ENCODE assay signal across 18 cellular contexts in genomic region chr10:71877818-71878217, GRCh38. TPM values are rescaled to one million over a fixed set of nuclear protein-coding genes. Genes with fewer than 3 reads are reported as not detected.
DNase-seq lines count a peak whose midpoint lies in the region; ATAC-seq and TF ChIP-seq lines count a peak whose summit lies in the region.
"Had no signal": no experiment of that assay in that cellular context is flagged by ENCODE, and none has a peak within 500 bp of the region (broad histone marks: within the 10 kb centered on the region; RNA-seq: fewer than 3 reads in every experiment).

No MANE protein-coding gene starts in this region.

- no CpG with 5 or more reads among the region's 4 CpGs for WGBS in trophoblast cell (ENCODE audit: extremely low coverage, insufficient coverage, insufficient read length)

- peak overlapping the region; percentile 33 for H2BK5ac ChIP-seq in trophoblast cell (ENCODE audit: low read depth, low read length, poor library complexity)

- no peaks in the 10 kb centered on the region for H3K36me3 ChIP-seq in DND-41 (ENCODE audit: insufficient read depth, low read length)
- no peaks in the 10 kb centered on the region for H3K36me3 ChIP-seq in trophoblast cell (ENCODE audit: control insufficient read depth in 1 of 2, insufficient read depth in 2 of 2, low read length in 2 of 2)
- H3K36me3 ChIP-seq: SJSA1 had no signal

- peak overlapping the region; percentile 63 for H3K4me2 ChIP-seq in DND-41 (ENCODE audit: insufficient read depth, low read length)
- H3K4me2 ChIP-seq in trophoblast cell (ENCODE audit: low read length): no peak overlapping the region

- no peak overlapping the region for H4K8ac ChIP-seq in trophoblast cell (ENCODE audit: low read depth, low read length)

- TF ChIP-seq CTCF in DND-41 (IDR thresholded peaks at IDR 0.05; ENCODE audit: borderline replicate concordance, extremely low read depth, low read length, poor library complexity, severe bottlenecking): no peak
- TF ChIP-seq CTCF in activated B cell treated with CpG ODN at 0.5 μM for 24 hours (IDR thresholded peaks at IDR 0.05): no peak

- no peaks in the 10 kb centered on the region for H3K27me3 Mint-ChIP-seq in activated naive CD8-positive, alpha-beta T cell
- no peaks in the 10 kb centered on the region for H3K27me3 Mint-ChIP-seq in activated naive CD8-positive, alpha-beta T cell treated with anti-CD3 and anti-CD28 coated beads for 36 hours
- H3K27me3 Mint-ChIP-seq in activated B cell treated with CpG ODN at 0.5 μM for 24 hours: no peaks in the 10 kb centered on the region
- H3K27me3 Mint-ChIP-seq: B cell had no signal

- H3K79me2 ChIP-seq in DND-41 (ENCODE audit: insufficient read depth, low read length): peaks cover 11% of the 10 kb centered on the region
- H3K79me2 ChIP-seq in trophoblast cell (ENCODE audit: control insufficient read depth, insufficient read depth, low read length, poor library complexity): no peaks in the 10 kb centered on the region

- peaks cover 83% of the 10 kb centered on the region for H3K4me1 ChIP-seq in DND-41 (ENCODE audit: insufficient read depth, low read length)
- peaks cover 4 to 7% of the 10 kb centered on the region in 2 experiments for H3K4me1 ChIP-seq in trophoblast cell (ENCODE audit: control insufficient read depth in 1 of 2, insufficient read depth in 2 of 2, low read length in 2 of 2)
- H3K4me1 ChIP-seq: SJSA1 had no signal

- no peaks in the 10 kb centered on the region for H3K79me1 ChIP-seq in trophoblast cell (ENCODE audit: low read length)

- no peak overlapping the region for H2BK12ac ChIP-seq in trophoblast cell (ENCODE audit: low read length)

- H3K27ac ChIP-seq in DND-41 (ENCODE audit: low read length) (peak overlapping the region; percentile 100), trophoblast cell (ENCODE audit: low read depth, low read length) (no peak overlapping the region)
- H3K27ac ChIP-seq: SJSA1 had no signal

- POLR2A ChIA-PET in activated B cell treated with CpG ODN at 0.5 μM for 24 hours (lab: Charles Lee): interaction anchor here (0.6 to 2.3 kb wide), 4 partner anchors 12 to 455 kb away, joined by 3 to 13 read pairs (median 8); partner anchors contain the start of gene PSAP

- H3K4me3 ChIP-seq in DND-41 (ENCODE audit: low read depth in 1 of 2, low read length in 2 of 2): peak overlapping the region; percentile 14 to 57; a peak in 3 of 4 replicates
- no peak overlapping the region for H3K4me3 ChIP-seq in trophoblast cell (ENCODE audit: low read depth, low read length)
- H3K4me3 ChIP-seq: SJSA1 had no signal

- H4K20me1 ChIP-seq in DND-41 (ENCODE audit: insufficient read depth, low read length): no peaks in the 10 kb centered on the region

- H3K9me3 ChIP-seq in DND-41 (ENCODE audit: insufficient read depth, low read length, severe bottlenecking): no peaks in the 10 kb centered on the region
- H3K9me3 ChIP-seq in trophoblast cell (ENCODE audit: insufficient read depth, low read depth, low read length): peaks cover 3% of the 10 kb centered on the region
- H3K9me3 ChIP-seq: SJSA1 had no signal

- no peak overlapping the region for H3K27ac Mint-ChIP-seq in activated naive CD8-positive, alpha-beta T cell
- no peak overlapping the region for H3K27ac Mint-ChIP-seq in activated naive CD8-positive, alpha-beta T cell treated with anti-CD3 and anti-CD28 coated beads for 36 hours
- peak overlapping the region; percentile 24 for H3K27ac Mint-ChIP-seq in activated B cell treated with CpG ODN at 0.5 μM for 24 hours

- H2AK5ac ChIP-seq in trophoblast cell (ENCODE audit: low read length): peak overlapping the region; percentile 35

- H3K9ac ChIP-seq in DND-41 (ENCODE audit: low read depth, low read length): peak overlapping the region; percentile 87
- no peak overlapping the region for H3K9ac ChIP-seq in trophoblast cell (ENCODE audit: low read length)

- no peak overlapping the region for H2AFZ ChIP-seq in DND-41 (ENCODE audit: low read depth, low read length)
- no peak overlapping the region for H2AFZ ChIP-seq in trophoblast cell (ENCODE audit: insufficient read depth, low read length, poor library complexity)

- no peak overlapping the region for H3K4ac ChIP-seq in trophoblast cell (ENCODE audit: low read depth, low read length)

- peaks cover 14% of the 10 kb centered on the region for H3K4me1 Mint-ChIP-seq in activated naive CD8-positive, alpha-beta T cell (ENCODE audit: low read depth)
- peaks cover 15% of the 10 kb centered on the region for H3K4me1 Mint-ChIP-seq in activated naive CD8-positive, alpha-beta T cell treated with anti-CD3 and anti-CD28 coated beads for 36 hours
- H3K4me1 Mint-ChIP-seq in activated B cell treated with CpG ODN at 0.5 μM for 24 hours: peaks cover 59% of the 10 kb centered on the region

- CTCF ChIA-PET in activated B cell treated with CpG ODN at 0.5 μM for 24 hours (lab: Charles Lee): interaction anchor here (0.8 to 1.9 kb wide), 3 partner anchors 11 to 35 kb away, joined by 3 to 8 read pairs (median 3); no protein-coding TSS in a partner anchor

- no peaks in the 10 kb centered on the region for H3K9me3 Mint-ChIP-seq in activated naive CD8-positive, alpha-beta T cell (ENCODE audit: low read depth)
- peaks cover 1% of the 10 kb centered on the region for H3K9me3 Mint-ChIP-seq in activated naive CD8-positive, alpha-beta T cell treated with anti-CD3 and anti-CD28 coated beads for 36 hours
- no peaks in the 10 kb centered on the region for H3K9me3 Mint-ChIP-seq in activated B cell treated with CpG ODN at 0.5 μM for 24 hours

- no peak overlapping the region for H3K18ac ChIP-seq in trophoblast cell (ENCODE audit: low read length)

- H2BK120ac ChIP-seq in trophoblast cell (ENCODE audit: insufficient read depth, low read length, poor library complexity): no peak overlapping the region

- ATAC-seq in DND-41 (ENCODE audit: insufficient read depth, low read depth) (peak; percentile 76), activated B cell treated with CpG ODN at 0.5 μM for 24 hours (ENCODE audit: low read depth) (no peak), HG02763 (IDR thresholded peaks at IDR 0.05; ENCODE audit: unreplicated experiment) (no peak)
- ATAC-seq: PC-3 had no signal

- no peak for DNase-seq in activated naive CD8-positive, alpha-beta T cell treated with anti-CD3 and anti-CD28 coated beads for 36 hours
- DNase-seq in DND-41: peak; percentile 93
- no peak for DNase-seq in activated B cell treated with CpG ODN at 0.5 μM for 24 hours
- no peak for DNase-seq in trophoblast cell
- DNase-seq in A172 (ENCODE audit: low spot score): no peak
- DNase-seq in GM19240 (ENCODE audit: insufficient read length, low spot score): no peak
- DNase-seq: DMS 273 treated with DMSO at 0.1 percent for 48 hours; NCI-H1105; NCI-H1694 treated with DMSO at 0.1 percent for 48 hours; NCI-H2107; NCI-H226; NCI-H526; NK-92 treated with Interleukin-12 subunit alpha and Interleukin-12 subunit beta, amount 100 ng/mL, for 24 hours; PC-3 had no signal

- no peaks in the 10 kb centered on the region for H3K27me3 ChIP-seq in DND-41 (ENCODE audit: insufficient read depth, low read length, poor library complexity)
- no peaks in the 10 kb centered on the region for H3K27me3 ChIP-seq in trophoblast cell (ENCODE audit: insufficient read depth, low read length)
- H3K27me3 ChIP-seq: SJSA1 had no signal

- no peak overlapping the region for H4K12ac ChIP-seq in trophoblast cell (ENCODE audit: low read depth, low read length)

- intact Hi-C loops in activated B cell treated with CpG ODN at 0.5 μM for 24 hours (cut with micrococcal nuclease): loop anchor here (1.0 to 2.0 kb wide), 4 partner anchors 10 to 42 kb away; partner anchors contain the start of gene PSAP

- H3K23ac ChIP-seq in trophoblast cell (ENCODE audit: low read length): no peak overlapping the region

- H3K36me3 Mint-ChIP-seq in activated naive CD8-positive, alpha-beta T cell: no peaks in the 10 kb centered on the region
- no peaks in the 10 kb centered on the region for H3K36me3 Mint-ChIP-seq in activated naive CD8-positive, alpha-beta T cell treated with anti-CD3 and anti-CD28 coated beads for 36 hours
- H3K36me3 Mint-ChIP-seq in activated B cell treated with CpG ODN at 0.5 μM for 24 hours (ENCODE audit: low read depth): no peaks in the 10 kb centered on the region

- no peak overlapping the region for H3K14ac ChIP-seq in trophoblast cell (ENCODE audit: low read length)

- peak overlapping the region; percentile 17 for H3K4me3 Mint-ChIP-seq in activated naive CD8-positive, alpha-beta T cell
- no peak overlapping the region for H3K4me3 Mint-ChIP-seq in activated naive CD8-positive, alpha-beta T cell treated with anti-CD3 and anti-CD28 coated beads for 36 hours
- no peak overlapping the region for H3K4me3 Mint-ChIP-seq in activated B cell treated with CpG ODN at 0.5 μM for 24 hours

- H4K91ac ChIP-seq in trophoblast cell (ENCODE audit: low read depth, low read length): peak overlapping the region; percentile 51

RNA-seq across cellular contexts. Expression of gene PSAP, which starts 26.8 kb away (rescaled TPM):
- total RNA-seq in activated naive CD8-positive, alpha-beta T cell treated with anti-CD3 and anti-CD28 coated beads for 36 hours: 10 to 100 TPM; 93.1 to 97.0 TPM
- 207 and 210 TPM in 2 replicates for total RNA-seq in activated B cell treated with CpG ODN at 0.5 μM for 24 hours
- polyA plus RNA-seq in trophoblast cell (2013): 532 and 555 TPM in 2 replicates
- total RNA-seq in A172 (2014; rRNA removed; shearing (Covaris generic)): 495 and 497 TPM in 2 replicates
